In the genomic region with DNA sequence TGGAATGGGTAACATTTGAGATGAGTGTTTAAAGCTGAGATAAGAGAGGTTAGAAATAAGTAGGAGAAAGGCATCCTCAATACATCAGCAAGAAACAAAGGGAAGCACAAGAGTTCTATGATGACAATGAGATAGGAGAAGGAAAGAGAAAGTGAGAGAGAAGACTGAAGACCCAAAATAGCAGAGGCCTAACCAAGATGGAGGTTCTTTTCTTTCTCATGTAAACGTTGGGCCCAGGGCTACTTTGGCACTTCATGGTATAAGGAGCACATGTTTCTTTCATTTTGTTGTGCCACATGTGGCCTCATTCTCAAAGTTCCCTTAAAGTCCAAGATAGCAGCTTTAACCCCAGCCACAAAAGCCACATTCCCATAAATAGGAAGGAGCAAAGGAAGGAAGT, we compare ENCODE assay signal across 33 cellular contexts.
"Had no signal": no experiment of that assay in that cellular context is flagged by ENCODE, and none has a peak within 500 bp of the region (broad histone marks: within the 10 kb centered on the region; RNA-seq: fewer than 3 reads in every experiment).

No MANE protein-coding gene starts in this region.

- H3K36me3 Mint-ChIP-seq: activated CD4-positive, alpha-beta memory T cell treated with anti-CD3 and anti-CD28 coated beads for 36 hours; activated naive CD4-positive, alpha-beta T cell treated with anti-CD3 and anti-CD28 coated beads, Interleukin-2, amount 50 U/mL, for 72 hours; activated naive CD8-positive, alpha-beta T cell treated with anti-CD3 and anti-CD28 coated beads for 36 hours had no signal

- H3K9me3 ChIP-seq: adrenal gland, body of pancreas, breast epithelium had no signal

- H3K27ac Mint-ChIP-seq: activated B cell treated with CpG ODN at 0.5 μM for 24 hours; activated CD4-positive, alpha-beta memory T cell treated with anti-CD3 and anti-CD28 coated beads for 36 hours; activated CD8-positive, alpha-beta T cell treated with anti-CD3 and anti-CD28 coated beads for 36 hours; activated naive CD4-positive, alpha-beta T cell treated with anti-CD3 and anti-CD28 coated beads for 36 hours; activated naive CD4-positive, alpha-beta T cell treated with anti-CD3 and anti-CD28 coated beads, Interleukin-2, amount 50 U/mL, for 72 hours; activated naive CD8-positive, alpha-beta T cell treated with anti-CD3 and anti-CD28 coated beads for 36 hours; activated T-cell treated with anti-CD3 and anti-CD28 coated beads, Interleukin-2, amount 50 U/mL, for 72 hours; activated T-helper 1 cell treated with anti-CD3 and anti-CD28 coated beads, Interleukin-12 subunit alpha, Interleukin-12 subunit beta, Interleukin-2, Interleukin-4 antibody, amounts not matched to agents 30 ng/mL and 10 ng/mL and 1 ng/mL, durations not matched to agents 14 hours and 24 hours and 36 hours; activated T-helper 17 cell treated with anti-CD3 and anti-CD28 coated beads, Interleukin-2, amount 50 U/mL, for 72 hours; T-helper 17 cell had no signal

- H3K4me1 Mint-ChIP-seq: activated B cell treated with CpG ODN at 0.5 μM for 24 hours; activated naive CD8-positive, alpha-beta T cell treated with anti-CD3 and anti-CD28 coated beads for 36 hours; activated T-helper 17 cell treated with anti-CD3 and anti-CD28 coated beads, Interleukin-2, amount 50 U/mL, for 72 hours; T-helper 17 cell had no signal

- H3K4me1 ChIP-seq: adrenal gland, body of pancreas, breast epithelium had no signal

- H3K4me3 Mint-ChIP-seq: activated B cell treated with CpG ODN at 0.5 μM for 24 hours; activated CD4-positive, alpha-beta memory T cell treated with anti-CD3 and anti-CD28 coated beads for 36 hours; activated CD8-positive, alpha-beta T cell treated with anti-CD3 and anti-CD28 coated beads for 36 hours; activated naive CD4-positive, alpha-beta T cell treated with anti-CD3 and anti-CD28 coated beads for 36 hours; activated naive CD8-positive, alpha-beta T cell treated with anti-CD3 and anti-CD28 coated beads for 36 hours; activated T-cell treated with anti-CD3 and anti-CD28 coated beads, Interleukin-2, amount 50 U/mL, for 4 hours; activated T-cell treated with anti-CD3 and anti-CD28 coated beads, Interleukin-2, amount 50 U/mL, for 72 hours; activated T-helper 1 cell treated with anti-CD3 and anti-CD28 coated beads, Interleukin-12 subunit alpha, Interleukin-12 subunit beta, Interleukin-2, Interleukin-4 antibody, amounts not matched to agents 30 ng/mL and 10 ng/mL and 1 ng/mL, durations not matched to agents 14 hours and 24 hours and 36 hours; activated T-helper 17 cell treated with anti-CD3 and anti-CD28 coated beads, Interleukin-2, amount 50 U/mL, for 72 hours; T-helper 17 cell had no signal

- FAIRE-seq: astrocyte, TTC549 had no signal

- DNase-seq: activated B cell treated with CpG ODN at 0.5 μM for 24 hours; activated CD4-positive, alpha-beta memory T cell treated with anti-CD3 and anti-CD28 coated beads for 36 hours; activated CD4-positive, alpha-beta T cell treated with anti-CD3 and anti-CD28 coated beads for 48 hours; activated CD4-positive, alpha-beta T cell treated with anti-CD3 and anti-CD28 coated beads, Interleukin-2, amount 50 U/mL, for 1 hour; activated CD4-positive, alpha-beta T cell treated with anti-CD3 and anti-CD28 coated beads, Interleukin-2, amount 50 U/mL, for 4 hours; activated CD4-positive, CD25-positive, alpha-beta regulatory T cell treated with anti-CD3 and anti-CD28 coated beads, Interleukin-2, amount 50 U/mL, for 72 hours; activated CD8-positive, alpha-beta memory T cell treated with anti-CD3 and anti-CD28 coated beads, Interleukin-2, amount 50 U/mL, for 4 hours; activated CD8-positive, alpha-beta T cell treated with anti-CD3 and anti-CD28 coated beads for 36 hours; activated effector memory CD4-positive, alpha-beta T cell treated with anti-CD3 and anti-CD28 coated beads, Interleukin-2, amount 50 U/mL, for 16 hours; activated gamma-delta T cell treated with Interleukin-2 at 50 U/mL for 16 hours; activated naive CD4-positive, alpha-beta T cell; activated naive CD4-positive, alpha-beta T cell treated with anti-CD3 and anti-CD28 coated beads for 36 hours; activated naive CD4-positive, alpha-beta T cell treated with anti-CD3 and anti-CD28 coated beads, Interleukin-2, amount 50 U/mL, for 16 hours; activated naive CD8-positive, alpha-beta T cell treated with anti-CD3 and anti-CD28 coated beads for 36 hours; activated T-cell treated with anti-CD3 and anti-CD28 coated beads for 4 hours; activated T-cell treated with anti-CD3 and anti-CD28 coated beads, Interleukin-2, amount 50 U/mL, for 1 hour; activated T-cell treated with anti-CD3 and anti-CD28 coated beads, Interleukin-2, amount 50 U/mL, for 4 hours; activated T-cell treated with anti-CD3 and anti-CD28 coated beads, Interleukin-2, amount 50 U/mL, for 72 hours; adrenal gland; amniotic stem cell; aorta; body of pancreas; brain microvascular endothelial cell; central memory CD4-positive, alpha-beta T cell; T-helper 17 cell; T1000 had no signal

- H3K27ac ChIP-seq: adrenal gland, body of pancreas, brain microvascular endothelial cell, breast epithelium, VCaP had no signal

- H3K27me3 ChIP-seq: adrenal gland, body of pancreas, brain microvascular endothelial cell, breast epithelium had no signal

- H3K36me3 ChIP-seq: adrenal gland, brain microvascular endothelial cell, breast epithelium had no signal

- H3K9me3 Mint-ChIP-seq: activated B cell treated with CpG ODN at 0.5 μM for 24 hours; activated CD4-positive, alpha-beta memory T cell treated with anti-CD3 and anti-CD28 coated beads for 36 hours; activated CD8-positive, alpha-beta T cell treated with anti-CD3 and anti-CD28 coated beads for 36 hours; activated naive CD4-positive, alpha-beta T cell treated with anti-CD3 and anti-CD28 coated beads for 36 hours; activated naive CD4-positive, alpha-beta T cell treated with anti-CD3 and anti-CD28 coated beads, Interleukin-2, amount 50 U/mL, for 72 hours; activated naive CD8-positive, alpha-beta T cell treated with anti-CD3 and anti-CD28 coated beads for 36 hours; activated T-cell treated with anti-CD3 and anti-CD28 coated beads, Interleukin-2, amount 50 U/mL, for 4 hours; activated T-cell treated with anti-CD3 and anti-CD28 coated beads, Interleukin-2, amount 50 U/mL, for 72 hours; activated T-helper 1 cell treated with anti-CD3 and anti-CD28 coated beads, Interleukin-12 subunit alpha, Interleukin-12 subunit beta, Interleukin-2, Interleukin-4 antibody, amounts not matched to agents 30 ng/mL and 10 ng/mL and 1 ng/mL, durations not matched to agents 14 hours and 24 hours and 36 hours; activated T-helper 17 cell treated with anti-CD3 and anti-CD28 coated beads, Interleukin-2, amount 50 U/mL, for 72 hours had no signal

- ATAC-seq: activated CD8-positive, alpha-beta T cell treated with anti-CD3 and anti-CD28 coated beads for 36 hours; activated naive CD4-positive, alpha-beta T cell treated with anti-CD3 and anti-CD28 coated beads, Interleukin-2, amount 50 U/mL, for 72 hours; activated T-cell treated with anti-CD3 and anti-CD28 coated beads, Interleukin-2, amount 50 U/mL, for 4 hours; activated T-cell treated with anti-CD3 and anti-CD28 coated beads, Interleukin-2, amount 50 U/mL, for 72 hours; activated T-helper 17 cell treated with anti-CD3 and anti-CD28 coated beads, Interleukin-2, amount 50 U/mL, for 72 hours; body of pancreas; T-helper 17 cell had no signal

- H3K4me3 ChIP-seq: adrenal gland, body of pancreas, breast epithelium had no signal
